ENCODE assay signal across 28 cellular contexts in the genomic region with DNA sequence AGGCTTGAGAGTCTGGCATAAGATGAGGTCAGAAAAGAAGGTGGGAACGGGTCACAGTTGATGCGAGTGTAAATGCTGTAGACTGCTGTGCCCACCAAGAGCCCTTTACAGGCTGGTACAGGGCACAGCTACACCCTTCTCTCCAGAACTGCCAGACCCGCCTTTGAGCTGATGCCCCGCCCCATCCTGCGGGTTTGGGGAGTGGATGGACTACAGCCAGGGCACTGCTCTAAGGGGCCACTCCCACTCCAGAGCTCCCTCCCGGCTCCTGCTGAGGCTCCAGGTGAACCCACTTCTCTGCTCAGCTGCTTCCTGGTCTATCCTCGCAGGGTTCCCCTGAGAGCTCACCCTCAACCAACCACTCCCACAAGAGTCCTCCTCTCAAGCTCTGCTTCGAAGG. TPM values are rescaled to one million over a fixed set of nuclear protein-coding genes. Genes with fewer than 3 reads are reported as not detected.
A peak's percentile ranks its signal among the peaks of the same experiment; 100 is the strongest.
DNase-seq lines count a peak whose midpoint lies in the region; ATAC-seq and TF ChIP-seq lines count a peak whose summit lies in the region.
"Had no signal": no experiment of that assay in that cellular context is flagged by ENCODE, and none has a peak within 500 bp of the region (broad histone marks: within the 10 kb centered on the region; RNA-seq: fewer than 3 reads in every experiment).

No MANE protein-coding gene starts in this region.

- peaks cover 3% of the 10 kb centered on the region for H3K36me3 Mint-ChIP-seq in osteocyte (ENCODE audit: unreplicated experiment)

- no peaks in the 10 kb centered on the region for H3K79me2 ChIP-seq in HCT116 (ENCODE audit: insufficient read depth, low read length)

- intact Hi-C loops in HCT116 (cut with micrococcal nuclease) (no loop called here), colonic mucosa (cut with DNase I) (loop anchor here (10.0 kb wide), 1 partner anchor 55 kb away; no protein-coding TSS in a partner anchor)

- ATAC-seq in HCT116 (peak; percentile 90), GM21515 (IDR thresholded peaks at IDR 0.05; ENCODE audit: unreplicated experiment) (no peak)
- ATAC-seq: activated CD8-positive, alpha-beta T cell treated with anti-CD3 and anti-CD28 coated beads, Interleukin-2, amount 10 ng/mL, durations not matched to agents 7 days and 5 days; heart right ventricle had no signal

- no peak overlapping the region for H2AFZ ChIP-seq in HCT116 (ENCODE audit: low read depth, low read length, poor library complexity, severe bottlenecking)

- H3K9me3 ChIP-seq in HCT116 (ENCODE audit: control insufficient read depth in 1 of 2, insufficient read depth in 1 of 2, low read depth in 1 of 2, low read length in 2 of 2) (no peaks in the 10 kb centered on the region), colonic mucosa (no peaks in the 10 kb centered on the region)
- H3K9me3 ChIP-seq: heart right ventricle, ovary, suprapubic skin, uterus had no signal

- H3K4me3 ChIP-seq in HCT116 (replicated peaks in 1 of 2; ENCODE audit: low read depth in 1 of 2, low read length in 2 of 2) (no peak overlapping the region), colonic mucosa (no peak overlapping the region)
- H3K4me3 ChIP-seq: heart right ventricle, ovary, suprapubic skin, uterus had no signal

- no peaks in the 10 kb centered on the region for H3K9me2 ChIP-seq in HCT116 (ENCODE audit: insufficient read depth)

- H3K36me3 ChIP-seq in HCT116 (ENCODE audit: control insufficient read depth in 1 of 2, insufficient read depth in 2 of 2, low read length in 2 of 2) (no peaks in the 10 kb centered on the region), colonic mucosa (no peaks in the 10 kb centered on the region)
- H3K36me3 ChIP-seq: heart right ventricle, ovary, suprapubic skin, uterus had no signal

- BruUV-seq in HCT116 (replicated peaks; lab: Mats Ljungman, UMichigan): no TSS peak

- POLR2A ChIA-PET in HCT116 (lab: Charles Lee): interaction anchor here (1.0 kb wide), 1 partner anchor 105 kb away, joined by 3 read pairs; the partner anchor contains the start of gene RPS2

- RAD21 ChIA-PET in HCT116 (lab: Charles Lee; ENCODE audit: low non-redundant PET in 1 of 2, low total read pairs in 2 of 2, uncharacterized antibody in 2 of 2, unreplicated experiment in 2 of 2): interaction anchor here in 1 of 2 experiments (0.6 kb wide), 1 partner anchor 12 kb away, joined by 5 read pairs; no protein-coding TSS in a partner anchor

- peaks cover 13% of the 10 kb centered on the region for H3K27me3 Mint-ChIP-seq in osteocyte (ENCODE audit: unreplicated experiment)

- CTCF ChIA-PET in HCT116 (lab: Charles Lee): no interaction called here

- H3K4me1 Mint-ChIP-seq in osteocyte (ENCODE audit: unreplicated experiment): peaks cover 34% of the 10 kb centered on the region

- DNase-seq in NCI-H2107 treated with DMSO at 0.1 percent for 48 hours (lab: John Stamatoyannopoulos, UW; ENCODE audit: unreplicated experiment) (peak; percentile 27), NCI-H2107 (lab: John Stamatoyannopoulos, UW) (no peak), HCT116 (ENCODE audit: low read depth, low spot score) (no peak), colonic mucosa (peak; percentile 38), osteocyte (ENCODE audit: extremely low spot score, unreplicated experiment) (no peak), EL (no peak), kidney glomerular epithelial cell (lab: John Stamatoyannopoulos, UW) (no peak)
- DNase-seq: 8988T; activated CD8-positive, alpha-beta T cell treated with anti-CD3 and anti-CD28 coated beads, Interleukin-2, amount 10 ng/mL, durations not matched to agents 7 days and 5 days; activated naive CD4-positive, alpha-beta T cell treated with anti-CD3 and anti-CD28 coated beads for 36 hours; foreskin melanocyte; HCEC 1CT; heart right ventricle; Karpas-422; NCI-H146; NCI-H2171 treated with DMSO at 0.1 percent for 48 hours; NCI-H510A treated with DMSO at 0.1 percent for 48 hours; ovary; SHP77 treated with DMSO at 0.1 percent for 48 hours; stimulated activated naive CD4-positive, alpha-beta T cell; uterus had no signal

- H3K4me2 ChIP-seq in HCT116 (ENCODE audit: low read length): peak overlapping the region; percentile 48; the same call in 1 of the 2 replicates

- peaks cover 11% of the 10 kb centered on the region in 2 experiments; a peak in 3 of 4 replicates for H3K4me1 ChIP-seq in HCT116 (ENCODE audit: control insufficient read depth in 1 of 2, insufficient read depth in 2 of 2, low read length in 2 of 2)
- H3K4me1 ChIP-seq in colonic mucosa: no peaks in the 10 kb centered on the region
- H3K4me1 ChIP-seq: uterus had no signal

- H3K27ac ChIP-seq in HCT116 (ENCODE audit: low read depth, low read length) (no peak overlapping the region), colonic mucosa (no peak overlapping the region)
- H3K27ac ChIP-seq: heart right ventricle, ovary, suprapubic skin, uterus had no signal

- H3K4me3 Mint-ChIP-seq in osteocyte (ENCODE audit: unreplicated experiment): no peak overlapping the region
- H3K4me3 Mint-ChIP-seq: activated CD8-positive, alpha-beta T cell treated with anti-CD3 and anti-CD28 coated beads, Interleukin-2, amount 10 ng/mL, durations not matched to agents 7 days and 5 days; activated naive CD4-positive, alpha-beta T cell treated with anti-CD3 and anti-CD28 coated beads for 36 hours; central memory CD8-positive, alpha-beta T cell; nephron; T-helper 2 cell treated with Interferon-gamma antibody and Interleukin-4, amounts not matched to agents 5 μg/mL and 100 μg/mL, for 36 hours had no signal

- H3K9me3 Mint-ChIP-seq in osteocyte (ENCODE audit: unreplicated experiment): no peaks in the 10 kb centered on the region
- H3K9me3 Mint-ChIP-seq: activated naive CD4-positive, alpha-beta T cell treated with anti-CD3 and anti-CD28 coated beads for 36 hours; central memory CD8-positive, alpha-beta T cell; nephron; T-helper 2 cell treated with Interferon-gamma antibody and Interleukin-4, amounts not matched to agents 5 μg/mL and 100 μg/mL, for 36 hours had no signal

- no peak for TF ChIP-seq RAD21 in HCT116 (IDR thresholded peaks at IDR 0.05; ENCODE audit: low read depth)

- peak overlapping the region; percentile 54 for H3K27ac Mint-ChIP-seq in osteocyte (ENCODE audit: unreplicated experiment)
- H3K27ac Mint-ChIP-seq: activated CD8-positive, alpha-beta T cell treated with anti-CD3 and anti-CD28 coated beads, Interleukin-2, amount 10 ng/mL, durations not matched to agents 7 days and 5 days; activated naive CD4-positive, alpha-beta T cell treated with anti-CD3 and anti-CD28 coated beads for 36 hours; nephron; T-helper 2 cell treated with Interferon-gamma antibody and Interleukin-4, amounts not matched to agents 5 μg/mL and 100 μg/mL, for 36 hours had no signal

- no peak for TF ChIP-seq POLR2A in HCT116 (IDR thresholded peaks at IDR 0.05; ENCODE audit: borderline replicate concordance, extremely low read depth, insufficient read depth, insufficient read length)

- H4K20me1 ChIP-seq in HCT116 (ENCODE audit: insufficient read depth): no peaks in the 10 kb centered on the region

- no peak for TF ChIP-seq CTCF in HCT116 (IDR thresholded peaks at IDR 0.05 in 2 of 3, conservative IDR thresholded peaks at IDR 0.05 in 1 of 3; ENCODE audit: borderline replicate concordance in 1 of 3, insufficient read depth in 1 of 3, low read depth in 2 of 3, low read length in 2 of 3)
- no peak for TF ChIP-seq CTCF in colonic mucosa (IDR thresholded peaks at IDR 0.05)
- TF ChIP-seq CTCF in osteocyte (IDR thresholded peaks at IDR 0.05): no peak

- H3K27me3 ChIP-seq in HCT116 (ENCODE audit: insufficient read depth, low read length): no peaks in the 10 kb centered on the region; the same call in 1 of the 2 replicates
- H3K27me3 ChIP-seq in colonic mucosa: no peaks in the 10 kb centered on the region
- H3K27me3 ChIP-seq: ovary, uterus had no signal

- H3K9ac ChIP-seq in HCT116 (ENCODE audit: low read length): no peak overlapping the region
- no peak overlapping the region for H3K9ac ChIP-seq in colonic mucosa (ENCODE audit: low read depth in 2 of 2, low read length in 2 of 2)

TF ChIP-seq in HCT116, 20 proteins besides CTCF, POLR2A, EP300 and RAD21 (continues in another document):
- no peak for TF ChIP-seq CBX3 (IDR thresholded peaks at IDR 0.05; ENCODE audit: low read depth)
- no peak for TF ChIP-seq SIN3A (IDR thresholded peaks at IDR 0.05; ENCODE audit: low read depth)
- no peak for TF ChIP-seq CEBPB (IDR thresholded peaks at IDR 0.05; ENCODE audit: low read depth)
- TF ChIP-seq, protein P1, sequence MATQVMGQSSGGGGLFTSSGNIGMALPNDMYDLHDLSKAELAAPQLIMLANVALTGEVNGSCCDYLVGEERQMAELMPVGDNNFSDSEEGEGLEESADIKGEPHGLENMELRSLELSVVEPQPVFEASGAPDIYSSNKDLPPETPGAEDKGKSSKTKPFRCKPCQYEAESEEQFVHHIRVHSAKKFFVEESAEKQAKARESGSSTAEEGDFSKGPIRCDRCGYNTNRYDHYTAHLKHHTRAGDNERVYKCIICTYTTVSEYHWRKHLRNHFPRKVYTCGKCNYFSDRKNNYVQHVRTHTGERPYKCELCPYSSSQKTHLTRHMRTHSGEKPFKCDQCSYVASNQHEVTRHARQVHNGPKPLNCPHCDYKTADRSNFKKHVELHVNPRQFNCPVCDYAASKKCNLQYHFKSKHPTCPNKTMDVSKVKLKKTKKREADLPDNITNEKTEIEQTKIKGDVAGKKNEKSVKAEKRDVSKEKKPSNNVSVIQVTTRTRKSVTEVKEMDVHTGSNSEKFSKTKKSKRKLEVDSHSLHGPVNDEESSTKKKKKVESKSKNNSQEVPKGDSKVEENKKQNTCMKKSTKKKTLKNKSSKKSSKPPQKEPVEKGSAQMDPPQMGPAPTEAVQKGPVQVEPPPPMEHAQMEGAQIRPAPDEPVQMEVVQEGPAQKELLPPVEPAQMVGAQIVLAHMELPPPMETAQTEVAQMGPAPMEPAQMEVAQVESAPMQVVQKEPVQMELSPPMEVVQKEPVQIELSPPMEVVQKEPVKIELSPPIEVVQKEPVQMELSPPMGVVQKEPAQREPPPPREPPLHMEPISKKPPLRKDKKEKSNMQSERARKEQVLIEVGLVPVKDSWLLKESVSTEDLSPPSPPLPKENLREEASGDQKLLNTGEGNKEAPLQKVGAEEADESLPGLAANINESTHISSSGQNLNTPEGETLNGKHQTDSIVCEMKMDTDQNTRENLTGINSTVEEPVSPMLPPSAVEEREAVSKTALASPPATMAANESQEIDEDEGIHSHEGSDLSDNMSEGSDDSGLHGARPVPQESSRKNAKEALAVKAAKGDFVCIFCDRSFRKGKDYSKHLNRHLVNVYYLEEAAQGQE (IDR thresholded peaks at IDR 0.05; ENCODE audit: low read depth): no peak

RNA-seq across cellular contexts. Expression of gene MEIOB, which starts 12.3 kb away (rescaled TPM):
- total RNA-seq in HCT116 (2021; ENCODE audit: unreplicated experiment): 0.59 TPM
- polyA plus RNA-seq in HCT116 (2012): 0.21 and 0.36 TPM in 2 replicates
- total RNA-seq in colonic mucosa: under 1 TPM in 1 of 2 donors, not detected in 1; 0.27 TPM
- total RNA-seq in osteocyte: 0.63 and 1.2 TPM in 2 replicates
- total RNA-seq: activated CD8-positive, alpha-beta T cell treated with anti-CD3 and anti-CD28 coated beads, Interleukin-2, amount 10 ng/mL, durations not matched to agents 7 days and 5 days; dermis microvascular lymphatic vessel endothelial cell; heart right ventricle had no signal
- polyA plus RNA-seq: heart right ventricle had no signal

RNA-seq across cellular contexts. Expression of gene FAHD1, which starts 32.6 kb away (rescaled TPM):
- 25.8 TPM for total RNA-seq in HCT116 (2021; ENCODE audit: unreplicated experiment)
- 22.7 and 27.1 TPM in 2 replicates for polyA plus RNA-seq in HCT116 (2012)
- total RNA-seq in colonic mucosa: 10 to 100 TPM; 55.5 to 73.9 TPM
- 25.9 and 29.5 TPM in 2 replicates for total RNA-seq in osteocyte

RNA-seq across cellular contexts. Expression of gene HAGH, which starts 33.0 kb away (rescaled TPM):
- total RNA-seq in HCT116 (2021; ENCODE audit: unreplicated experiment) (39.1 TPM), colonic mucosa (10 to 100 TPM; 61.9 to 64.7 TPM), osteocyte (55.0 and 57.0 TPM in 2 replicates)
- polyA plus RNA-seq in HCT116 (2012): 67.6 and 75.7 TPM in 2 replicates

RNA-seq across cellular contexts. Expression of gene HS3ST6, which starts 58.6 kb away (rescaled TPM):
- total RNA-seq in HCT116 (2021; ENCODE audit: unreplicated experiment) (not detected), colonic mucosa (under 1 TPM; 0.59 to 0.82 TPM), osteocyte (not detected in 2 replicates)
- not detected in 2 replicates for polyA plus RNA-seq in HCT116 (2012)
- total RNA-seq: activated CD8-positive, alpha-beta T cell treated with anti-CD3 and anti-CD28 coated beads, Interleukin-2, amount 10 ng/mL, durations not matched to agents 7 days and 5 days; activated naive CD4-positive, alpha-beta T cell treated with anti-CD3 and anti-CD28 coated beads for 36 hours; dermis microvascular lymphatic vessel endothelial cell; heart right ventricle; skeletal muscle tissue; uterus had no signal
- polyA plus RNA-seq: ovary had no signal

Comparison
In these comparisons a context has a peak if more than half of its experiments do, and no peak if none do; other contexts are left out.
1. DNase-seq: peak in NCI-H2107 treated with DMSO at 0.1 percent for 48 hours (single experiment) and colonic mucosa (single experiment); none in NCI-H2107 (single experiment), HCT116 (single experiment), osteocyte (single experiment), EL (single experiment) and kidney glomerular epithelial cell (single experiment).